Comparison of ENCODE assay signal across 24 cellular contexts in genomic region chr16:61780161-61780560, GRCh38.
"Had no signal": no experiment of that assay in that cellular context is flagged by ENCODE, and none has a peak within 500 bp of the region (broad histone marks: within the 10 kb centered on the region; RNA-seq: fewer than 3 reads in every experiment).

No MANE protein-coding gene starts in this region.

- DNase-seq: occipital lobe; ovary; posterior cingulate gyrus; psoas muscle; right cardiac atrium; right lobe of liver; sigmoid colon; small intestine; stimulated activated CD4-positive, alpha-beta T cell treated with anti-CD3 and anti-CD28 coated beads, Interleukin-15, amount 100 ng/mL, for 24 hours; stimulated activated CD4-positive, alpha-beta T cell treated with anti-CD3 and anti-CD28 coated beads, Interleukin-2, amount 100 ng/mL, for 24 hours; stimulated activated CD4-positive, alpha-beta T cell treated with anti-CD3 and anti-CD28 coated beads, Interleukin-2, amount 100 ng/mL, for 48 hours; stimulated activated CD4-positive, alpha-beta T cell treated with anti-CD3 and anti-CD28 coated beads, Interleukin-4, amount 100 ng/mL, for 24 hours; stimulated activated naive B cell treated with anti-CD40 and anti-IgM and Interleukin-4, amounts not matched to agents 10 μg/mL and 1 μg/mL and 100 μg/mL, for 72 hours; stimulated activated naive CD4-positive, alpha-beta T cell treated with Interleukin-2 at 50 U/mL for 16 hours; stomach; thyroid gland; trophoblast cell; upper lobe of left lung had no signal

- H3K27ac ChIP-seq: neural progenitor cell, ovary, parathyroid adenoma, psoas muscle, right lobe of liver, sigmoid colon, stomach, thoracic aorta, thyroid gland, tibial nerve, upper lobe of left lung, vagina had no signal

- H3K36me3 ChIP-seq: neural progenitor cell, ovary, right lobe of liver, sigmoid colon, stomach, thoracic aorta, thyroid gland, tibial nerve, upper lobe of left lung, vagina had no signal

- ATAC-seq: psoas muscle; right cardiac atrium; right lobe of liver; stimulated activated effector memory CD8-positive, alpha-beta T cell treated with anti-CD3 and anti-CD28 coated beads, Interleukin-12 subunit alpha, Interleukin-12 subunit beta, amount 100 ng/mL, for 72 hours; stimulated activated naive B cell treated with anti-CD40 and anti-IgM and Interleukin-4, amounts not matched to agents 10 μg/mL and 1 μg/mL and 100 μg/mL, for 72 hours had no signal

- H3K4me3 ChIP-seq: neural progenitor cell, ovary, psoas muscle, right lobe of liver, sigmoid colon, stomach, thoracic aorta, thyroid gland, tibial nerve, upper lobe of left lung, vagina had no signal

- H2AFZ ChIP-seq: neural progenitor cell, parathyroid adenoma had no signal

- H3K9ac ChIP-seq: neural progenitor cell, parathyroid adenoma had no signal

- H3K79me2 ChIP-seq: parathyroid adenoma had no signal

- H3K4me1 ChIP-seq: parathyroid adenoma, psoas muscle, right lobe of liver, sigmoid colon, stomach, thyroid gland, tibial nerve, upper lobe of left lung, vagina had no signal

- H3K27me3 ChIP-seq: neural progenitor cell, ovary, right lobe of liver, sigmoid colon, stomach, thyroid gland, tibial nerve, upper lobe of left lung, vagina had no signal

- H3K9me3 ChIP-seq: ovary, psoas muscle, right lobe of liver, sigmoid colon, thoracic aorta, thyroid gland, tibial nerve, upper lobe of left lung, vagina had no signal

- H3K4me2 ChIP-seq: neural progenitor cell had no signal
